Comparison of ENCODE assay signal across 31 cellular contexts in genomic region chr11:102284008-102284407, GRCh38.
"Had no signal": no experiment of that assay in that cellular context is flagged by ENCODE, and none has a peak within 500 bp of the region (broad histone marks: within the 10 kb centered on the region; RNA-seq: fewer than 3 reads in every experiment).

No MANE protein-coding gene starts in this region.

- H3K9me3 ChIP-seq: esophagus squamous epithelium, gastroesophageal sphincter, heart right ventricle had no signal

- ATAC-seq: activated CD4-positive, alpha-beta T cell treated with anti-CD3 and anti-CD28 coated beads for 36 hours; activated CD8-positive, alpha-beta memory T cell treated with anti-CD3 and anti-CD28 coated beads, Interleukin-2, amount 10 ng/mL, durations not matched to agents 7 days and 5 days; activated CD8-positive, alpha-beta T cell treated with anti-CD3 and anti-CD28 coated beads, Interleukin-2, amount 10 ng/mL, durations not matched to agents 7 days and 5 days; activated naive CD4-positive, alpha-beta T cell treated with anti-CD3 and anti-CD28 coated beads, Interleukin-2, amount 50 U/mL, for 72 hours; gastroesophageal sphincter; heart right ventricle; T-helper 17 cell had no signal

- H3K36me3 Mint-ChIP-seq: activated CD4-positive, alpha-beta memory T cell treated with anti-CD3 and anti-CD28 coated beads for 36 hours; activated CD8-positive, alpha-beta memory T cell treated with anti-CD3 and anti-CD28 coated beads, Interleukin-2, amount 10 ng/mL, durations not matched to agents 7 days and 5 days; activated naive CD4-positive, alpha-beta T cell treated with anti-CD3 and anti-CD28 coated beads, Interleukin-2, amount 50 U/mL, for 72 hours; activated naive CD8-positive, alpha-beta T cell treated with anti-CD3 and anti-CD28 coated beads, Interleukin-2, amount 10 ng/mL, durations not matched to agents 7 days and 5 days had no signal

- H3K4me3 ChIP-seq: esophagus squamous epithelium, gastroesophageal sphincter, heart right ventricle had no signal

- H3K9me3 Mint-ChIP-seq: activated B cell treated with CpG ODN at 0.5 μM for 24 hours; activated CD4-positive, alpha-beta memory T cell treated with anti-CD3 and anti-CD28 coated beads for 36 hours; activated CD4-positive, alpha-beta T cell treated with anti-CD3 and anti-CD28 coated beads, Interleukin-2, amount 10 ng/mL, durations not matched to agents 24 days and 14 days; activated naive CD4-positive, alpha-beta T cell treated with anti-CD3 and anti-CD28 coated beads for 36 hours; activated naive CD4-positive, alpha-beta T cell treated with anti-CD3 and anti-CD28 coated beads, Interleukin-2, amount 50 U/mL, for 72 hours; activated naive CD8-positive, alpha-beta T cell treated with anti-CD3 and anti-CD28 coated beads, Interleukin-2, amount 10 ng/mL, durations not matched to agents 7 days and 5 days; activated T-helper 1 cell treated with anti-CD3 and anti-CD28 coated beads, Interleukin-12 subunit alpha, Interleukin-12 subunit beta, Interleukin-2, Interleukin-4 antibody, amounts not matched to agents 30 ng/mL and 10 ng/mL and 1 ng/mL, durations not matched to agents 14 hours and 24 hours and 36 hours; activated T-helper 2 cell treated with anti-CD3 and anti-CD28 coated beads, Interferon-gamma antibody, Interleukin-2, Interleukin-4, amounts not matched to agents 10 μg/mL and 5 μg/mL and 100 μg/mL, durations not matched to agents 14 hours and 24 hours and 36 hours; T-helper 2 cell treated with Interferon-gamma antibody and Interleukin-4, amounts not matched to agents 5 μg/mL and 100 μg/mL, for 36 hours had no signal

- DNase-seq: activated B cell treated with CpG ODN at 0.5 μM for 24 hours; activated CD4-positive, alpha-beta memory T cell treated with anti-CD3 and anti-CD28 coated beads for 36 hours; activated CD4-positive, alpha-beta T cell treated with anti-CD3 and anti-CD28 coated beads for 36 hours; activated CD4-positive, alpha-beta T cell treated with anti-CD3 and anti-CD28 coated beads, Interleukin-2, amount 10 ng/mL, durations not matched to agents 24 days and 14 days; activated CD4-positive, CD25-positive, alpha-beta regulatory T cell treated with anti-CD3 and anti-CD28 coated beads, Interleukin-2, amount 50 U/mL, for 72 hours; activated CD8-positive, alpha-beta memory T cell treated with anti-CD3 and anti-CD28 coated beads, Interleukin-2, amount 10 ng/mL, durations not matched to agents 7 days and 5 days; activated CD8-positive, alpha-beta memory T cell treated with anti-CD3 and anti-CD28 coated beads, Interleukin-2, amount 50 U/mL, for 4 hours; activated CD8-positive, alpha-beta T cell treated with anti-CD3 and anti-CD28 coated beads, Interleukin-2, amount 10 ng/mL, durations not matched to agents 7 days and 5 days; activated effector memory CD4-positive, alpha-beta T cell treated with anti-CD3 and anti-CD28 coated beads, Interleukin-2, amount 50 U/mL, for 16 hours; activated naive CD4-positive, alpha-beta T cell treated with anti-CD3 and anti-CD28 coated beads for 36 hours; activated naive CD8-positive, alpha-beta T cell treated with anti-CD3 and anti-CD28 coated beads, Interleukin-2, amount 10 ng/mL, durations not matched to agents 7 days and 5 days; activated T-cell treated with anti-CD3 and anti-CD28 coated beads, Interleukin-2, amount 50 U/mL, for 1 hour; activated T-cell treated with anti-CD3 and anti-CD28 coated beads, Interleukin-2, amount 50 U/mL, for 48 hours; brain microvascular endothelial cell; caudate nucleus; cortex of kidney; effector memory CD4-positive, alpha-beta T cell; endodermal cell; erythroblast; esophagus squamous epithelium; foreskin melanocyte; heart right ventricle; T-helper 1 cell; T-helper 17 cell; T1000; WERI-Rb-1 had no signal

- H3K4me3 Mint-ChIP-seq: activated B cell treated with CpG ODN at 0.5 μM for 24 hours; activated CD4-positive, alpha-beta memory T cell treated with anti-CD3 and anti-CD28 coated beads for 36 hours; activated CD4-positive, alpha-beta T cell treated with anti-CD3 and anti-CD28 coated beads for 36 hours; activated CD4-positive, alpha-beta T cell treated with anti-CD3 and anti-CD28 coated beads, Interleukin-2, amount 10 ng/mL, durations not matched to agents 24 days and 14 days; activated CD8-positive, alpha-beta memory T cell treated with anti-CD3 and anti-CD28 coated beads, Interleukin-2, amount 10 ng/mL, durations not matched to agents 7 days and 5 days; activated CD8-positive, alpha-beta T cell treated with anti-CD3 and anti-CD28 coated beads, Interleukin-2, amount 10 ng/mL, durations not matched to agents 7 days and 5 days; activated naive CD4-positive, alpha-beta T cell treated with anti-CD3 and anti-CD28 coated beads for 36 hours; activated naive CD8-positive, alpha-beta T cell treated with anti-CD3 and anti-CD28 coated beads, Interleukin-2, amount 10 ng/mL, durations not matched to agents 7 days and 5 days; activated T-helper 1 cell treated with anti-CD3 and anti-CD28 coated beads, Interleukin-12 subunit alpha, Interleukin-12 subunit beta, Interleukin-2, Interleukin-4 antibody, amounts not matched to agents 30 ng/mL and 10 ng/mL and 1 ng/mL, durations not matched to agents 14 hours and 24 hours and 36 hours; endodermal cell; T-helper 17 cell; T-helper 2 cell treated with Interferon-gamma antibody and Interleukin-4, amounts not matched to agents 5 μg/mL and 100 μg/mL, for 36 hours had no signal

- H3K27ac ChIP-seq: brain microvascular endothelial cell, esophagus squamous epithelium, gastroesophageal sphincter, WERI-Rb-1 had no signal

- H3K27me3 Mint-ChIP-seq: activated CD4-positive, alpha-beta T cell treated with anti-CD3 and anti-CD28 coated beads, Interleukin-2, amount 10 ng/mL, durations not matched to agents 24 days and 14 days; activated naive CD8-positive, alpha-beta T cell treated with anti-CD3 and anti-CD28 coated beads, Interleukin-2, amount 10 ng/mL, durations not matched to agents 7 days and 5 days had no signal

- H3K36me3 ChIP-seq: brain microvascular endothelial cell, esophagus squamous epithelium, gastroesophageal sphincter, heart right ventricle, WERI-Rb-1 had no signal

- H3K27ac Mint-ChIP-seq: activated B cell treated with CpG ODN at 0.5 μM for 24 hours; activated CD4-positive, alpha-beta memory T cell treated with anti-CD3 and anti-CD28 coated beads for 36 hours; activated CD4-positive, alpha-beta T cell treated with anti-CD3 and anti-CD28 coated beads for 36 hours; activated CD4-positive, alpha-beta T cell treated with anti-CD3 and anti-CD28 coated beads, Interleukin-2, amount 10 ng/mL, durations not matched to agents 24 days and 14 days; activated CD8-positive, alpha-beta memory T cell treated with anti-CD3 and anti-CD28 coated beads, Interleukin-2, amount 10 ng/mL, durations not matched to agents 7 days and 5 days; activated CD8-positive, alpha-beta T cell treated with anti-CD3 and anti-CD28 coated beads, Interleukin-2, amount 10 ng/mL, durations not matched to agents 7 days and 5 days; activated naive CD4-positive, alpha-beta T cell treated with anti-CD3 and anti-CD28 coated beads for 36 hours; activated naive CD4-positive, alpha-beta T cell treated with anti-CD3 and anti-CD28 coated beads, Interleukin-2, amount 50 U/mL, for 72 hours; activated naive CD8-positive, alpha-beta T cell treated with anti-CD3 and anti-CD28 coated beads, Interleukin-2, amount 10 ng/mL, durations not matched to agents 7 days and 5 days; activated T-helper 1 cell treated with anti-CD3 and anti-CD28 coated beads, Interleukin-12 subunit alpha, Interleukin-12 subunit beta, Interleukin-2, Interleukin-4 antibody, amounts not matched to agents 30 ng/mL and 10 ng/mL and 1 ng/mL, durations not matched to agents 14 hours and 24 hours and 36 hours; activated T-helper 2 cell treated with anti-CD3 and anti-CD28 coated beads, Interferon-gamma antibody, Interleukin-2, Interleukin-4, amounts not matched to agents 10 μg/mL and 5 μg/mL and 100 μg/mL, durations not matched to agents 14 hours and 24 hours and 36 hours; endodermal cell; T-helper 17 cell; T-helper 2 cell treated with Interferon-gamma antibody and Interleukin-4, amounts not matched to agents 5 μg/mL and 100 μg/mL, for 36 hours had no signal

- H3K27me3 ChIP-seq: brain microvascular endothelial cell, esophagus squamous epithelium, gastroesophageal sphincter had no signal
